In genomic region chr20:36202891-36203338, GRCh38 we compare ENCODE assay signal across 8 cellular contexts. TPM values are rescaled to one million over a fixed set of nuclear protein-coding genes. Genes with fewer than 3 reads are reported as not detected.
A peak's percentile ranks its signal among the peaks of the same experiment; 100 is the strongest.
DNase-seq lines count a peak whose midpoint lies in the region; ATAC-seq and TF ChIP-seq lines count a peak whose summit lies in the region.

No MANE protein-coding gene starts in this region.

- peak; percentile 79 for DNase-seq in DND-41
- DNase-seq in LoVo (ENCODE audit: low spot score): peak; percentile 39
- peak; percentile 85 for DNase-seq in activated naive CD4-positive, alpha-beta T cell treated with anti-CD3 and anti-CD28 coated beads for 36 hours
- peak; percentile 88 for DNase-seq in Right ventricle myocardium inferior (ENCODE audit: missing footprints)
- peak; percentile 75 for DNase-seq in progenitor cell of endocrine pancreas (ENCODE audit: low spot score, unreplicated experiment)
- no peak for DNase-seq in vagina (ENCODE audit: extremely low spot score in 2 of 2)

- H3K27ac Mint-ChIP-seq in activated naive CD4-positive, alpha-beta T cell treated with anti-CD3 and anti-CD28 coated beads for 36 hours: no peak overlapping the region
- no peak overlapping the region for H3K27ac Mint-ChIP-seq in progenitor cell of endocrine pancreas

- H3K9me3 Mint-ChIP-seq in activated naive CD4-positive, alpha-beta T cell treated with anti-CD3 and anti-CD28 coated beads for 36 hours: no peaks in the 10 kb centered on the region
- no peaks in the 10 kb centered on the region for H3K9me3 Mint-ChIP-seq in progenitor cell of endocrine pancreas (ENCODE audit: low read depth)

- intact Hi-C loops in activated naive CD4-positive, alpha-beta T cell treated with anti-CD3 and anti-CD28 coated beads for 36 hours (cut with micrococcal nuclease): loop anchor here (1.0 to 2.0 kb wide), 3 partner anchors 196 to 290 kb away; no protein-coding TSS in a partner anchor
- intact Hi-C loops in Right ventricle myocardium inferior (cut with DNase I): loop anchor here (1.0 kb wide), 1 partner anchor 236 kb away; no protein-coding TSS in a partner anchor
- intact Hi-C loops in vagina (cut with DNase I): loop anchor here (2.0 kb wide), 1 partner anchor 234 kb away; no protein-coding TSS in a partner anchor

- H3K36me3 ChIP-seq in DND-41 (ENCODE audit: insufficient read depth, low read length): no peaks in the 10 kb centered on the region
- peaks cover 0 to 31% of the 10 kb centered on the region in 2 donors for H3K36me3 ChIP-seq in vagina

- peak; percentile 83 for ATAC-seq in DND-41 (ENCODE audit: insufficient read depth, low read depth)
- ATAC-seq in SK-N-SH treated with all-trans-retinoic acid at 6 μM for 48 hours: peak; percentile 75
- peak; percentile 61 for ATAC-seq in Right ventricle myocardium inferior
- no peak for ATAC-seq in HG02642 (IDR thresholded peaks at IDR 0.05; ENCODE audit: poor library complexity, unreplicated experiment)

- H3K9ac ChIP-seq in DND-41 (ENCODE audit: low read depth, low read length): no peak overlapping the region

- H3K27me3 Mint-ChIP-seq in activated naive CD4-positive, alpha-beta T cell treated with anti-CD3 and anti-CD28 coated beads for 36 hours (ENCODE audit: low read depth): no peaks in the 10 kb centered on the region
- H3K27me3 Mint-ChIP-seq in progenitor cell of endocrine pancreas: no peaks in the 10 kb centered on the region

- H3K79me2 ChIP-seq in DND-41 (ENCODE audit: insufficient read depth, low read length): no peaks in the 10 kb centered on the region

- H3K4me1 ChIP-seq in DND-41 (ENCODE audit: insufficient read depth, low read length) (peaks cover 2% of the 10 kb centered on the region; the same call in 1 of the 2 replicates), vagina (no peaks in the 10 kb centered on the region)

- H3K4me3 ChIP-seq in DND-41 (ENCODE audit: low read depth in 1 of 2, low read length in 2 of 2) (no peak overlapping the region), vagina (no peak overlapping the region)

- H3K4me1 Mint-ChIP-seq in activated naive CD4-positive, alpha-beta T cell treated with anti-CD3 and anti-CD28 coated beads for 36 hours (ENCODE audit: low read depth): peaks cover 4% of the 10 kb centered on the region
- H3K4me1 Mint-ChIP-seq in progenitor cell of endocrine pancreas (ENCODE audit: low read depth): no peaks in the 10 kb centered on the region

- CTCF ChIA-PET in activated naive CD4-positive, alpha-beta T cell treated with anti-CD3 and anti-CD28 coated beads for 36 hours (lab: Charles Lee): interaction anchor here (0.6 to 8.0 kb wide), 37 partner anchors 9 to 549 kb away, joined by 3 to 79 read pairs (median 3); partner anchors contain the start of gene AAR2

- H3K36me3 Mint-ChIP-seq in activated naive CD4-positive, alpha-beta T cell treated with anti-CD3 and anti-CD28 coated beads for 36 hours (ENCODE audit: low read depth): no peaks in the 10 kb centered on the region
- peaks cover 2% of the 10 kb centered on the region for H3K36me3 Mint-ChIP-seq in progenitor cell of endocrine pancreas (ENCODE audit: insufficient read depth)

- TF ChIP-seq POLR2A in vagina (IDR thresholded peaks at IDR 0.05): no peak

- no peaks in the 10 kb centered on the region; the same call in 1 of the 2 replicates for H4K20me1 ChIP-seq in DND-41 (ENCODE audit: insufficient read depth, low read length)

- TF ChIP-seq CTCF in DND-41 (IDR thresholded peaks at IDR 0.05; ENCODE audit: borderline replicate concordance, extremely low read depth, low read length, poor library complexity, severe bottlenecking) (peak; percentile 100), progenitor cell of endocrine pancreas (IDR thresholded peaks at IDR 0.05; ENCODE audit: unreplicated experiment) (peak; percentile 97), vagina (IDR thresholded peaks at IDR 0.05) (peak; percentile 88 to 94 (median 89))

- H3K27me3 ChIP-seq in DND-41 (ENCODE audit: insufficient read depth, low read length, poor library complexity) (peaks cover 9% of the 10 kb centered on the region), vagina (no peaks in the 10 kb centered on the region)

- H3K9me3 ChIP-seq in DND-41 (ENCODE audit: insufficient read depth, low read length, severe bottlenecking): no peaks in the 10 kb centered on the region
- no peaks in the 10 kb centered on the region for H3K9me3 ChIP-seq in vagina

- peak overlapping the region; percentile 29; the same call in 1 of the 2 replicates for H3K4me2 ChIP-seq in DND-41 (ENCODE audit: insufficient read depth, low read length)

- H3K4me3 Mint-ChIP-seq in activated naive CD4-positive, alpha-beta T cell treated with anti-CD3 and anti-CD28 coated beads for 36 hours: no peak overlapping the region
- no peak overlapping the region for H3K4me3 Mint-ChIP-seq in progenitor cell of endocrine pancreas (ENCODE audit: low read depth)

- H3K27ac ChIP-seq in DND-41 (ENCODE audit: low read length): no peak overlapping the region
- no peak overlapping the region for H3K27ac ChIP-seq in vagina

- H2AFZ ChIP-seq in DND-41 (ENCODE audit: low read depth, low read length): no peak overlapping the region

TF ChIP-seq in SK-N-SH treated with all-trans-retinoic acid at 6 μM for 48 hours, 23 proteins besides CTCF, POLR2A, EP300 and RAD21 (continues in another document):
- TF ChIP-seq OSR1 (CRISPR knock-in tag; IDR thresholded peaks at IDR 0.05): no peak
- no peak for TF ChIP-seq ZFP30 (CRISPR knock-in tag; IDR thresholded peaks at IDR 0.05)
- no peak for TF ChIP-seq TCF4 (CRISPR knock-in tag; IDR thresholded peaks at IDR 0.05; ENCODE audit: borderline replicate concordance)
- TF ChIP-seq ZNF8 (CRISPR knock-in tag; IDR thresholded peaks at IDR 0.05): no peak
- TF ChIP-seq CSRNP3 (CRISPR knock-in tag; IDR thresholded peaks at IDR 0.05): no peak
- TF ChIP-seq ZFP3 (CRISPR knock-in tag; IDR thresholded peaks at IDR 0.05): no peak
- no peak for TF ChIP-seq GLIS3 (CRISPR knock-in tag; IDR thresholded peaks at IDR 0.05)
- no peak for TF ChIP-seq POU6F1 (CRISPR knock-in tag; IDR thresholded peaks at IDR 0.05; ENCODE audit: borderline replicate concordance, low read depth)
- TF ChIP-seq PPARA (CRISPR knock-in tag; IDR thresholded peaks at IDR 0.05; ENCODE audit: borderline replicate concordance): no peak
- TF ChIP-seq TSHZ2 (CRISPR knock-in tag; IDR thresholded peaks at IDR 0.05): no peak
- no peak for TF ChIP-seq TOX (CRISPR knock-in tag; IDR thresholded peaks at IDR 0.05; ENCODE audit: borderline replicate concordance)
- no peak for TF ChIP-seq ESRRG (CRISPR knock-in tag; IDR thresholded peaks at IDR 0.05)
- TF ChIP-seq SNAI2 (CRISPR knock-in tag; IDR thresholded peaks at IDR 0.05): no peak

RNA-seq across cellular contexts. Expression of gene AAR2, which starts 33.4 kb away (rescaled TPM):
- 10 to 100 TPM; 15.5 to 17.3 TPM for total RNA-seq in activated naive CD4-positive, alpha-beta T cell treated with anti-CD3 and anti-CD28 coated beads for 36 hours
- total RNA-seq in Right ventricle myocardium inferior: 13.7 TPM
- 24.8 and 27.7 TPM in 2 replicates for total RNA-seq in progenitor cell of endocrine pancreas
- total RNA-seq in vagina: 23.8 TPM

RNA-seq across cellular contexts. Expression of gene EPB41L1, which starts 48.4 kb away (rescaled TPM):
- 1 to 10 TPM in 1 of 2 experiments, under 1 TPM in 1; 0.57 to 1.1 TPM for total RNA-seq in activated naive CD4-positive, alpha-beta T cell treated with anti-CD3 and anti-CD28 coated beads for 36 hours
- total RNA-seq in Right ventricle myocardium inferior: 21.5 TPM
- 35.6 and 42.2 TPM in 2 replicates for total RNA-seq in progenitor cell of endocrine pancreas
- 54.8 TPM for total RNA-seq in vagina

Comparison
In these comparisons a context has a peak if more than half of its experiments do, and no peak if none do; other contexts are left out.
1. DNase-seq: peak in DND-41 (single experiment), LoVo (single experiment), activated naive CD4-positive, alpha-beta T cell treated with anti-CD3 and anti-CD28 coated beads for 36 hours (single experiment), Right ventricle myocardium inferior (single experiment) and progenitor cell of endocrine pancreas (single experiment); none in vagina (0 of 2).
2. RNA of gene EPB41L1, which starts 48.4 kb away (total RNA-seq): 54.8 TPM in vagina (single experiment), 35.6 to 42.2 TPM in progenitor cell of endocrine pancreas and 21.5 TPM in Right ventricle myocardium inferior (single experiment); 0.57 to 1.1 TPM in activated naive CD4-positive, alpha-beta T cell treated with anti-CD3 and anti-CD28 coated beads for 36 hours; every median in the first group is over 10 times any median in the second.
3. Peak in every context shown above with its lines, with median percentiles within 50 percentile points of each other: CTCF ChIP-seq.